In the genomic region with DNA sequence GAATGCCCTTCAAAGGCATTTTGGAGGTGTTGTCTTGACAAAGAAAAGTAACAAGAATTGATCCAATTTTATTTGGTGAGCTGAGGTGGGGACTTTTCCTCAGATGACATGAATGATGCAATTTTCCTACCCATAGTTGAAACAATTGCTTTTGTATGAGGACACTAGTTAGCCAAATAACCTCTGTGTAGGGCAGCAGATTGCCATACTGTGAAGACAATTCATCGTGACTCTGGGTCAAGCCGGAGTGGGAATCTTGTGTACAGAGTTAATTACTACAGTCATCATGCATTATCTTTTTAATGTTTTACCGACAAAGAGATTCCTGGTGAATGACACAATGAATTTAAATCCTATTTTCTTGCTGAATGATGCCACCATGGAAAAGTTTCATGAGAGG, we compare ENCODE assay signal across 15 cellular contexts.
"Had no signal": no experiment of that assay in that cellular context is flagged by ENCODE, and none has a peak within 500 bp of the region (broad histone marks: within the 10 kb centered on the region; RNA-seq: fewer than 3 reads in every experiment).

No MANE protein-coding gene starts in this region.

- H3K4me3 Mint-ChIP-seq: activated CD4-positive, alpha-beta T cell treated with anti-CD3 and anti-CD28 coated beads, Interleukin-2, amount 10 ng/mL, durations not matched to agents 7 days and 5 days; activated naive CD4-positive, alpha-beta T cell treated with anti-CD3 and anti-CD28 coated beads, Interleukin-2, amount 10 ng/mL, durations not matched to agents 7 days and 5 days; stimulated activated memory B cell treated with anti-CD40 and anti-IgM and Interleukin-4, amounts not matched to agents 10 μg/mL and 1 μg/mL and 100 μg/mL, for 72 hours had no signal

- H3K4me3 ChIP-seq: gastroesophageal sphincter, lower lobe of right lung, tibial nerve had no signal

- H3K4me1 ChIP-seq: gastroesophageal sphincter, lower lobe of right lung, tibial nerve had no signal

- H3K9me3 ChIP-seq: gastroesophageal sphincter, lower lobe of right lung had no signal

- H3K9me3 Mint-ChIP-seq: activated T-helper 2 cell treated with anti-CD3 and anti-CD28 coated beads, Interferon-gamma antibody, Interleukin-2, Interleukin-4, amounts not matched to agents 10 μg/mL and 5 μg/mL and 100 μg/mL, durations not matched to agents 14 hours and 24 hours and 36 hours had no signal

- H3K27ac ChIP-seq: gastroesophageal sphincter, lower lobe of right lung, tibial nerve had no signal

- H3K27ac Mint-ChIP-seq: activated CD4-positive, alpha-beta T cell treated with anti-CD3 and anti-CD28 coated beads, Interleukin-2, amount 10 ng/mL, durations not matched to agents 7 days and 5 days; activated naive CD4-positive, alpha-beta T cell treated with anti-CD3 and anti-CD28 coated beads, Interleukin-2, amount 10 ng/mL, durations not matched to agents 7 days and 5 days; activated T-helper 2 cell treated with anti-CD3 and anti-CD28 coated beads, Interferon-gamma antibody, Interleukin-2, Interleukin-4, amounts not matched to agents 10 μg/mL and 5 μg/mL and 100 μg/mL, durations not matched to agents 14 hours and 24 hours and 36 hours; stimulated activated memory B cell treated with anti-CD40 and anti-IgM and Interleukin-4, amounts not matched to agents 10 μg/mL and 1 μg/mL and 100 μg/mL, for 72 hours had no signal

- H3K4me1 Mint-ChIP-seq: stimulated activated memory B cell treated with anti-CD40 and anti-IgM and Interleukin-4, amounts not matched to agents 10 μg/mL and 1 μg/mL and 100 μg/mL, for 72 hours had no signal

- H3K27me3 ChIP-seq: tibial nerve had no signal

- H3K36me3 Mint-ChIP-seq: activated naive CD4-positive, alpha-beta T cell treated with anti-CD3 and anti-CD28 coated beads, Interleukin-2, amount 10 ng/mL, durations not matched to agents 7 days and 5 days; stimulated activated memory B cell treated with anti-CD40 and anti-IgM and Interleukin-4, amounts not matched to agents 10 μg/mL and 1 μg/mL and 100 μg/mL, for 72 hours had no signal

- H3K36me3 ChIP-seq: gastroesophageal sphincter, lower lobe of right lung, tibial nerve had no signal

- FAIRE-seq: colon, endothelial cell of umbilical vein had no signal

- H3K27me3 Mint-ChIP-seq: activated CD4-positive, alpha-beta T cell treated with anti-CD3 and anti-CD28 coated beads, Interleukin-2, amount 10 ng/mL, durations not matched to agents 7 days and 5 days had no signal

- DNase-seq: activated CD4-positive, alpha-beta T cell treated with anti-CD3 and anti-CD28 coated beads, Interleukin-2, amount 10 ng/mL, durations not matched to agents 7 days and 5 days; activated naive CD4-positive, alpha-beta T cell treated with anti-CD3 and anti-CD28 coated beads, Interleukin-2, amount 10 ng/mL, durations not matched to agents 7 days and 5 days; activated T-cell treated with anti-CD3 and anti-CD28 coated beads for 4 hours; kidney glomerular epithelial cell; lower lobe of right lung; midbrain; posterior cingulate gyrus; right cardiac atrium; T1000 had no signal

- ATAC-seq: gastroesophageal sphincter; lower lobe of right lung; right cardiac atrium; stimulated activated memory B cell treated with anti-CD40 and anti-IgM and Interleukin-4, amounts not matched to agents 10 μg/mL and 1 μg/mL and 100 μg/mL, for 72 hours had no signal
